Comparison of ENCODE assay signal across 8 cellular contexts in the genomic region with DNA sequence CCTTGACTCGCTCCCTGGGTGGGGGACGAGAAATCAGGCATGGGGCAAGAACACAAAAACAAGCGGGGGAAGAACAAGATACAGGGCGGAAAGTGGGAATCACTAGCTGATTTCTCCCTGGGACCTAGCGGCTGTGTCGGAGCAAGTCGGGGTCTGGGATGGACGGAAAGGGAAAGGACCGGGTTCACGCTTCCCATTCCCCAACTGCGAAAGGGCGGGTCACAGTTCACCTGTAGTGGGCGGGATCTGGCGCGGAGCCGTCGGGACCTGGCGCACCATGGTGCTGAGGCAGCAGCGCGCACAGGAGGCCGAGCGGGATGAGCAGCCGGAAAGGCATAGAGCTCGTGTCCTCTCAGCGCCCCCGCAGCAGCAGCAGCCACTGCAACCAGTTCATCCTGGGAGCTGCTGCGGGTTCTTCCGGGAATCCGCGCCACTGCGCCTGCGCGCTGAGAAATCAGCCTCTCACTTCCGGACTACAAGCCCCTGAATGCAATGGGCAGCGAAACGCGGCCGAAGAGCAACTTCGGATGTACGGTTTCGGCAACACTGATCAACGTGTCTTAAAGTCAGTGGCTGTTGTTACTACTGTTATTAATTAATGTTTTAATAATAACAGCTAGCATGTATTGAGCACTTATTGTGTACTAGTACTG. TPM values are rescaled to one million over a fixed set of nuclear protein-coding genes. Genes with fewer than 3 reads are reported as not detected.
DNase-seq lines count a peak whose midpoint lies in the region; ATAC-seq and TF ChIP-seq lines count a peak whose summit lies in the region.

A gene with protein sequence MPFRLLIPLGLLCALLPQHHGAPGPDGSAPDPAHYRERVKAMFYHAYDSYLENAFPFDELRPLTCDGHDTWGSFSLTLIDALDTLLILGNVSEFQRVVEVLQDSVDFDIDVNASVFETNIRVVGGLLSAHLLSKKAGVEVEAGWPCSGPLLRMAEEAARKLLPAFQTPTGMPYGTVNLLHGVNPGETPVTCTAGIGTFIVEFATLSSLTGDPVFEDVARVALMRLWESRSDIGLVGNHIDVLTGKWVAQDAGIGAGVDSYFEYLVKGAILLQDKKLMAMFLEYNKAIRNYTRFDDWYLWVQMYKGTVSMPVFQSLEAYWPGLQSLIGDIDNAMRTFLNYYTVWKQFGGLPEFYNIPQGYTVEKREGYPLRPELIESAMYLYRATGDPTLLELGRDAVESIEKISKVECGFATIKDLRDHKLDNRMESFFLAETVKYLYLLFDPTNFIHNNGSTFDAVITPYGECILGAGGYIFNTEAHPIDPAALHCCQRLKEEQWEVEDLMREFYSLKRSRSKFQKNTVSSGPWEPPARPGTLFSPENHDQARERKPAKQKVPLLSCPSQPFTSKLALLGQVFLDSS (minus strand): TSS at position 415 of the 653 bp plus-strand sequence. CDS start 78 bp downstream, at position 337.

- peaks cover 9 to 15% of the 10 kb centered on the region in 2 donors for H3K36me3 ChIP-seq in mucosa of rectum (ENCODE audit: control insufficient read depth in 2 of 2, insufficient read depth in 2 of 2, low read length in 2 of 2)

- H3K4me1 ChIP-seq in mucosa of rectum (ENCODE audit: control insufficient read depth in 2 of 2, insufficient read depth in 2 of 2, low read length in 2 of 2): peaks cover 12 to 17% of the 10 kb centered on the region in 2 donors

- H3K27ac ChIP-seq in mucosa of rectum (ENCODE audit: low read depth in 2 of 2, low read length in 2 of 2): peak within 1 kb of the TSS; percentile 90 to 94

- peak within 1 kb of the TSS; percentile 85 to 92 for H3K9ac ChIP-seq in mucosa of rectum (ENCODE audit: low read depth in 1 of 2, low read length in 2 of 2)

- ATAC-seq in GM21717 (IDR thresholded peaks at IDR 0.05; ENCODE audit: unreplicated experiment): peak; percentile 67

- DNase-seq in DMS 273 treated with DMSO at 0.1 percent for 48 hours (lab: John Stamatoyannopoulos, UW) (peak; percentile 80), KG1 (lab: John Stamatoyannopoulos, UW) (peak; percentile 62), erythroblast (lab: John Stamatoyannopoulos, UW) (peak; percentile 95 to 96)
- DNase-seq in activated T-cell treated with anti-CD3 and anti-CD28 coated beads, Interleukin-2, amount 50 U/mL, for 1 hour: peak; percentile 92
- DNase-seq in stimulated activated CD8-positive, alpha-beta memory T cell treated with anti-CD3 and anti-CD28 coated beads, Interleukin-4, amount 100 ng/mL, for 4 hours (ENCODE audit: low read depth in 2 of 2, low spot score in 1 of 2): peak; percentile 86

- TF ChIP-seq POLR2A in erythroblast (IDR thresholded peaks at IDR 0.05; ENCODE audit: low read length): peak; percentile 86

- H3K9me3 ChIP-seq in mucosa of rectum (ENCODE audit: control insufficient read depth in 2 of 2, low read length in 2 of 2): no peaks in the 10 kb centered on the region

- no peaks in the 10 kb centered on the region for H3K27me3 ChIP-seq in mucosa of rectum (ENCODE audit: control insufficient read depth in 2 of 2, insufficient read depth in 2 of 2, low read length in 2 of 2)

- peak within 1 kb of the TSS; percentile 81 to 98 for H3K4me3 ChIP-seq in mucosa of rectum (ENCODE audit: low read length in 2 of 2)

TF ChIP-seq in PFSK-1, 5 proteins besides CTCF, POLR2A, EP300 and RAD21:
- TF ChIP-seq SIN3A (IDR thresholded peaks at IDR 0.05; ENCODE audit: borderline replicate concordance, insufficient read depth, low read length): peak; percentile 79; the same call in 1 of the 2 replicates
- TF ChIP-seq, protein P1, sequence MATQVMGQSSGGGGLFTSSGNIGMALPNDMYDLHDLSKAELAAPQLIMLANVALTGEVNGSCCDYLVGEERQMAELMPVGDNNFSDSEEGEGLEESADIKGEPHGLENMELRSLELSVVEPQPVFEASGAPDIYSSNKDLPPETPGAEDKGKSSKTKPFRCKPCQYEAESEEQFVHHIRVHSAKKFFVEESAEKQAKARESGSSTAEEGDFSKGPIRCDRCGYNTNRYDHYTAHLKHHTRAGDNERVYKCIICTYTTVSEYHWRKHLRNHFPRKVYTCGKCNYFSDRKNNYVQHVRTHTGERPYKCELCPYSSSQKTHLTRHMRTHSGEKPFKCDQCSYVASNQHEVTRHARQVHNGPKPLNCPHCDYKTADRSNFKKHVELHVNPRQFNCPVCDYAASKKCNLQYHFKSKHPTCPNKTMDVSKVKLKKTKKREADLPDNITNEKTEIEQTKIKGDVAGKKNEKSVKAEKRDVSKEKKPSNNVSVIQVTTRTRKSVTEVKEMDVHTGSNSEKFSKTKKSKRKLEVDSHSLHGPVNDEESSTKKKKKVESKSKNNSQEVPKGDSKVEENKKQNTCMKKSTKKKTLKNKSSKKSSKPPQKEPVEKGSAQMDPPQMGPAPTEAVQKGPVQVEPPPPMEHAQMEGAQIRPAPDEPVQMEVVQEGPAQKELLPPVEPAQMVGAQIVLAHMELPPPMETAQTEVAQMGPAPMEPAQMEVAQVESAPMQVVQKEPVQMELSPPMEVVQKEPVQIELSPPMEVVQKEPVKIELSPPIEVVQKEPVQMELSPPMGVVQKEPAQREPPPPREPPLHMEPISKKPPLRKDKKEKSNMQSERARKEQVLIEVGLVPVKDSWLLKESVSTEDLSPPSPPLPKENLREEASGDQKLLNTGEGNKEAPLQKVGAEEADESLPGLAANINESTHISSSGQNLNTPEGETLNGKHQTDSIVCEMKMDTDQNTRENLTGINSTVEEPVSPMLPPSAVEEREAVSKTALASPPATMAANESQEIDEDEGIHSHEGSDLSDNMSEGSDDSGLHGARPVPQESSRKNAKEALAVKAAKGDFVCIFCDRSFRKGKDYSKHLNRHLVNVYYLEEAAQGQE (IDR thresholded peaks at IDR 0.05; ENCODE audit: insufficient read depth in 1 of 2, low read depth in 2 of 2, low read length in 2 of 2): no peak
- TF ChIP-seq FOXP2 (optimal IDR thresholded peaks at IDR 0.05; ENCODE audit: borderline replicate concordance, extremely low read depth, extremely low read length, insufficient read depth): peak; percentile 83
- peak; percentile 48; the same call in 1 of the 2 replicates for TF ChIP-seq TAF1 (IDR thresholded peaks at IDR 0.05; ENCODE audit: borderline replicate concordance, insufficient read depth, low read length)
- TF ChIP-seq POLR2AphosphoS5 (IDR thresholded peaks at IDR 0.05; ENCODE audit: low read depth, low read length): peak; percentile 75

RNA-seq across cellular contexts. Expression of the gene that starts here (rescaled TPM):
- polyA plus RNA-seq in PFSK-1 (2012; ENCODE audit: insufficient read length, low read depth): 12.5 TPM

Comparison
In these comparisons a context has a peak if more than half of its experiments do, and no peak if none do; other contexts are left out.
1. Peak in every context shown above with its lines: DNase-seq, ATAC-seq, H3K4me3 ChIP-seq and H3K27ac ChIP-seq.